Comparison of ENCODE assay signal across 21 cellular contexts in the genomic region with DNA sequence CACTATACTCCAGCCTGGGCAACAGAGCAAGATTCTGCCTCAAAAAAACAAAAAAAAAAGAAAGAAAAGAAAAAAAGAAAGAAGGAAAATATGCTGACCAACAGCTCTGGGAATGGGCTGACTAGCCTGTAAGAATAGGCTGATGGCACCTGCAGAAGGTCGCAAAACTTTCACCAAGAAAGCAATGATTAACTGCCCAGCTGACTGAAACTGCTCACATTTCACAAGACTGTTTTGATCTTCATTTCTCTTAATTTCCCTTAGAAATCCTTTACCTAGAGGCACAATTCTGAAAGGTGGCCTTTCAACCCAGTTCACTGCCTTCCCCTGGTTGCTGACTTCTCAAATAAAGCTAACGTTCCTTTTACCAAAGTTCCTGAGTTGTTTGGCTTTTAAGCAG. TPM values are rescaled to one million over a fixed set of nuclear protein-coding genes. Genes with fewer than 3 reads are reported as not detected.
DNase-seq lines count a peak whose midpoint lies in the region; ATAC-seq and TF ChIP-seq lines count a peak whose summit lies in the region.
"Had no signal": no experiment of that assay in that cellular context is flagged by ENCODE, and none has a peak within 500 bp of the region (broad histone marks: within the 10 kb centered on the region; RNA-seq: fewer than 3 reads in every experiment).

No MANE protein-coding gene starts in this region.

- DNase-seq in hepatocyte (ENCODE audit: low spot score) (no peak), cerebellar nuclear complex (lab: John Stamatoyannopoulos, UW) (no peak)
- DNase-seq in activated CD8-positive, alpha-beta memory T cell treated with anti-CD3 and anti-CD28 coated beads, Interleukin-2, amount 10 ng/mL, durations not matched to agents 7 days and 5 days: no peak
- no peak for DNase-seq in activated naive CD4-positive, alpha-beta T cell treated with anti-CD3 and anti-CD28 coated beads for 36 hours
- DNase-seq: activated CD4-positive, alpha-beta T cell treated with anti-CD3 and anti-CD28 coated beads for 36 hours; activated CD8-positive, alpha-beta memory T cell treated with anti-CD3 and anti-CD28 coated beads, Interleukin-2, amount 50 U/mL, for 48 hours; activated naive CD4-positive, alpha-beta T cell treated with anti-CD3 and anti-CD28 coated beads, Interleukin-2, amount 10 ng/mL, durations not matched to agents 7 days and 5 days; body of pancreas; dermis blood vessel endothelial cell; heart left ventricle; left cardiac atrium; NCI-H82; SIG-M5; small intestine; transverse colon had no signal

- no peaks in the 10 kb centered on the region for H3K79me2 ChIP-seq in hepatocyte

- H3K4me1 Mint-ChIP-seq in activated CD8-positive, alpha-beta memory T cell treated with anti-CD3 and anti-CD28 coated beads, Interleukin-2, amount 10 ng/mL, durations not matched to agents 7 days and 5 days: peaks cover 9% of the 10 kb centered on the region
- H3K4me1 Mint-ChIP-seq in activated naive CD4-positive, alpha-beta T cell treated with anti-CD3 and anti-CD28 coated beads for 36 hours (ENCODE audit: low read depth): peaks cover 10% of the 10 kb centered on the region

- peaks cover 33% of the 10 kb centered on the region for H3K27me3 Mint-ChIP-seq in activated CD8-positive, alpha-beta memory T cell treated with anti-CD3 and anti-CD28 coated beads, Interleukin-2, amount 10 ng/mL, durations not matched to agents 7 days and 5 days
- H3K27me3 Mint-ChIP-seq in activated naive CD4-positive, alpha-beta T cell treated with anti-CD3 and anti-CD28 coated beads for 36 hours (ENCODE audit: low read depth): peaks cover 10% of the 10 kb centered on the region

- H3K9me2 ChIP-seq in hepatocyte (replicated peaks; ENCODE audit: insufficient read depth): no peaks in the 10 kb centered on the region

- H3K36me3 ChIP-seq in hepatocyte (replicated peaks; ENCODE audit: insufficient read depth, low read depth): no peaks in the 10 kb centered on the region
- peaks cover 0 to 5% (median 0%) of the 10 kb centered on the region in 3 donors for H3K36me3 ChIP-seq in skeletal muscle tissue (ENCODE audit: control insufficient read depth in 3 of 3, insufficient read depth in 3 of 3, low read length in 3 of 3)
- H3K36me3 ChIP-seq: heart left ventricle, transverse colon had no signal

- H3K27ac ChIP-seq in hepatocyte (peak overlapping the region; percentile 55), skeletal muscle tissue (ENCODE audit: low read depth, low read length) (peak overlapping the region; percentile 80)
- H3K27ac ChIP-seq: body of pancreas, heart left ventricle, transverse colon had no signal

- H3K4me2 ChIP-seq in hepatocyte: no peak overlapping the region

- H4K20me1 ChIP-seq in hepatocyte (ENCODE audit: insufficient read depth, poor library complexity, severe bottlenecking): no peaks in the 10 kb centered on the region

- no peak overlapping the region for H3K4me3 Mint-ChIP-seq in activated CD8-positive, alpha-beta memory T cell treated with anti-CD3 and anti-CD28 coated beads, Interleukin-2, amount 10 ng/mL, durations not matched to agents 7 days and 5 days
- no peak overlapping the region for H3K4me3 Mint-ChIP-seq in activated naive CD4-positive, alpha-beta T cell treated with anti-CD3 and anti-CD28 coated beads for 36 hours
- H3K4me3 Mint-ChIP-seq: activated CD4-positive, alpha-beta T cell treated with anti-CD3 and anti-CD28 coated beads for 36 hours; activated naive CD4-positive, alpha-beta T cell treated with anti-CD3 and anti-CD28 coated beads, Interleukin-2, amount 10 ng/mL, durations not matched to agents 7 days and 5 days; stimulated activated effector memory CD8-positive, alpha-beta T cell treated with anti-CD3 and anti-CD28 coated beads, Interleukin-12 subunit alpha, Interleukin-12 subunit beta, amount 100 ng/mL, for 72 hours had no signal

- CTCF ChIA-PET in activated CD8-positive, alpha-beta memory T cell treated with anti-CD3 and anti-CD28 coated beads, Interleukin-2, amount 10 ng/mL, durations not matched to agents 7 days and 5 days (lab: Charles Lee): interaction anchor here (0.6 kb wide), 1 partner anchor 588 kb away, joined by 3 read pairs; no protein-coding TSS in a partner anchor
- CTCF ChIA-PET in activated naive CD4-positive, alpha-beta T cell treated with anti-CD3 and anti-CD28 coated beads for 36 hours (lab: Charles Lee): interaction anchor here (0.7 kb wide), 1 partner anchor 33 kb away, joined by 3 read pairs; no protein-coding TSS in a partner anchor

- no peak overlapping the region for H3K27ac Mint-ChIP-seq in activated CD8-positive, alpha-beta memory T cell treated with anti-CD3 and anti-CD28 coated beads, Interleukin-2, amount 10 ng/mL, durations not matched to agents 7 days and 5 days
- H3K27ac Mint-ChIP-seq in activated naive CD4-positive, alpha-beta T cell treated with anti-CD3 and anti-CD28 coated beads for 36 hours: no peak overlapping the region
- H3K27ac Mint-ChIP-seq: activated CD4-positive, alpha-beta T cell treated with anti-CD3 and anti-CD28 coated beads for 36 hours; activated naive CD4-positive, alpha-beta T cell treated with anti-CD3 and anti-CD28 coated beads, Interleukin-2, amount 10 ng/mL, durations not matched to agents 7 days and 5 days; stimulated activated effector memory CD8-positive, alpha-beta T cell treated with anti-CD3 and anti-CD28 coated beads, Interleukin-12 subunit alpha, Interleukin-12 subunit beta, amount 100 ng/mL, for 72 hours had no signal

- WGBS in hepatocyte (ENCODE audit: low lambda C conversion rate, missing lambda C conversion rate): 51% methylated on average over 2 of the region's 2 CpGs

- H3K9me3 ChIP-seq in hepatocyte (ENCODE audit: low read depth) (no peaks in the 10 kb centered on the region), skeletal muscle tissue (ENCODE audit: control insufficient read depth in 3 of 3, low read length in 3 of 3) (no peaks in the 10 kb centered on the region)
- H3K9me3 ChIP-seq: body of pancreas, heart left ventricle, transverse colon had no signal

- TF ChIP-seq CTCF in hepatocyte (IDR thresholded peaks at IDR 0.05; ENCODE audit: poor library complexity): no peak

- H2AFZ ChIP-seq in hepatocyte: no peak overlapping the region

- ATAC-seq in GM21447 (IDR thresholded peaks at IDR 0.05; ENCODE audit: unreplicated experiment): peak; percentile 51
- ATAC-seq in HG03354 (IDR thresholded peaks at IDR 0.05; ENCODE audit: poor library complexity, severe bottlenecking, unreplicated experiment): peak; percentile 71
- no peak for ATAC-seq in HG03097 (IDR thresholded peaks at IDR 0.05; ENCODE audit: low FRiP score, unreplicated experiment)
- ATAC-seq in activated CD8-positive, alpha-beta memory T cell treated with anti-CD3 and anti-CD28 coated beads, Interleukin-2, amount 10 ng/mL, durations not matched to agents 7 days and 5 days: no peak
- ATAC-seq: activated CD4-positive, alpha-beta T cell treated with anti-CD3 and anti-CD28 coated beads for 36 hours; body of pancreas; esophagus mucosa; heart left ventricle; left cardiac atrium; stimulated activated effector memory CD8-positive, alpha-beta T cell treated with anti-CD3 and anti-CD28 coated beads, Interleukin-12 subunit alpha, Interleukin-12 subunit beta, amount 100 ng/mL, for 72 hours had no signal

- H3K4me3 ChIP-seq in hepatocyte: no peak overlapping the region
- no peak overlapping the region for H3K4me3 ChIP-seq in skeletal muscle tissue (ENCODE audit: low read length in 3 of 3)
- H3K4me3 ChIP-seq: body of pancreas, heart left ventricle, transverse colon had no signal

- no peaks in the 10 kb centered on the region for H3K9me3 Mint-ChIP-seq in activated CD8-positive, alpha-beta memory T cell treated with anti-CD3 and anti-CD28 coated beads, Interleukin-2, amount 10 ng/mL, durations not matched to agents 7 days and 5 days (ENCODE audit: low read depth)
- H3K9me3 Mint-ChIP-seq in activated naive CD4-positive, alpha-beta T cell treated with anti-CD3 and anti-CD28 coated beads for 36 hours: no peaks in the 10 kb centered on the region
- H3K9me3 Mint-ChIP-seq: activated naive CD4-positive, alpha-beta T cell treated with anti-CD3 and anti-CD28 coated beads, Interleukin-2, amount 10 ng/mL, durations not matched to agents 7 days and 5 days; stimulated activated effector memory CD8-positive, alpha-beta T cell treated with anti-CD3 and anti-CD28 coated beads, Interleukin-12 subunit alpha, Interleukin-12 subunit beta, amount 100 ng/mL, for 72 hours had no signal

- no peaks in the 10 kb centered on the region for H3K36me3 Mint-ChIP-seq in activated CD8-positive, alpha-beta memory T cell treated with anti-CD3 and anti-CD28 coated beads, Interleukin-2, amount 10 ng/mL, durations not matched to agents 7 days and 5 days
- no peaks in the 10 kb centered on the region for H3K36me3 Mint-ChIP-seq in activated naive CD4-positive, alpha-beta T cell treated with anti-CD3 and anti-CD28 coated beads for 36 hours (ENCODE audit: low read depth)
- H3K36me3 Mint-ChIP-seq: activated naive CD4-positive, alpha-beta T cell treated with anti-CD3 and anti-CD28 coated beads, Interleukin-2, amount 10 ng/mL, durations not matched to agents 7 days and 5 days; stimulated activated effector memory CD8-positive, alpha-beta T cell treated with anti-CD3 and anti-CD28 coated beads, Interleukin-12 subunit alpha, Interleukin-12 subunit beta, amount 100 ng/mL, for 72 hours had no signal

- peak overlapping the region in 1 of 3 donors; percentile 2 for H3K9ac ChIP-seq in skeletal muscle tissue (ENCODE audit: low read depth in 1 of 3, low read length in 3 of 3)

- intact Hi-C loops in activated naive CD4-positive, alpha-beta T cell treated with anti-CD3 and anti-CD28 coated beads for 36 hours (cut with micrococcal nuclease): no loop called here

- H3K27me3 ChIP-seq in hepatocyte (no peaks in the 10 kb centered on the region), skeletal muscle tissue (ENCODE audit: control insufficient read depth in 3 of 3, insufficient read depth in 3 of 3, low read length in 3 of 3) (no peaks in the 10 kb centered on the region)
- H3K27me3 ChIP-seq: body of pancreas, heart left ventricle had no signal

- H3K4me1 ChIP-seq in hepatocyte (ENCODE audit: insufficient read depth): peaks cover 11% of the 10 kb centered on the region
- peaks cover 38 to 68% (median 51%) of the 10 kb centered on the region in 3 donors for H3K4me1 ChIP-seq in skeletal muscle tissue (ENCODE audit: control insufficient read depth in 3 of 3, insufficient read depth in 3 of 3, low read length in 3 of 3)
- H3K4me1 ChIP-seq: body of pancreas, transverse colon had no signal

RNA-seq across cellular contexts. Expression of a gene that starts 12.4 kb away (rescaled TPM):
- total RNA-seq in hepatocyte (0.08 and 0.60 TPM in 2 replicates), skeletal muscle tissue (45.4 TPM)
- 0.34 TPM in 1 of 2 replicates, not detected in the other for polyA plus RNA-seq in hepatocyte
- not detected for total RNA-seq in activated CD8-positive, alpha-beta memory T cell treated with anti-CD3 and anti-CD28 coated beads, Interleukin-2, amount 10 ng/mL, durations not matched to agents 7 days and 5 days
- total RNA-seq in activated naive CD4-positive, alpha-beta T cell treated with anti-CD3 and anti-CD28 coated beads for 36 hours: not detected
- total RNA-seq: activated CD4-positive, alpha-beta T cell treated with anti-CD3 and anti-CD28 coated beads for 36 hours; esophagus mucosa; transverse colon had no signal

RNA-seq across cellular contexts. Expression of a gene that starts 51.9 kb away (rescaled TPM):
- total RNA-seq in hepatocyte (41.1 and 41.3 TPM in 2 replicates), skeletal muscle tissue (13.0 TPM)
- 24.3 and 34.2 TPM in 2 replicates for polyA plus RNA-seq in hepatocyte
- total RNA-seq in activated CD8-positive, alpha-beta memory T cell treated with anti-CD3 and anti-CD28 coated beads, Interleukin-2, amount 10 ng/mL, durations not matched to agents 7 days and 5 days: 10 to 100 TPM; 19.3 to 25.0 TPM
- 10 to 100 TPM; 23.0 to 25.4 TPM for total RNA-seq in activated naive CD4-positive, alpha-beta T cell treated with anti-CD3 and anti-CD28 coated beads for 36 hours

Comparison
In these comparisons a context has a peak if more than half of its experiments do, and no peak if none do; other contexts are left out.
1. ATAC-seq: peak in GM21447 (single experiment) and HG03354 (single experiment); none in HG03097 (single experiment) and activated CD8-positive, alpha-beta memory T cell treated with anti-CD3 and anti-CD28 coated beads, Interleukin-2, amount 10 ng/mL, durations not matched to agents 7 days and 5 days (single experiment).
2. RNA of a gene that starts 12.4 kb away (total RNA-seq): 45.4 TPM in skeletal muscle tissue (single experiment); 0.08 to 0.60 TPM in hepatocyte, not detected in activated CD8-positive, alpha-beta memory T cell treated with anti-CD3 and anti-CD28 coated beads, Interleukin-2, amount 10 ng/mL, durations not matched to agents 7 days and 5 days and not detected in activated naive CD4-positive, alpha-beta T cell treated with anti-CD3 and anti-CD28 coated beads for 36 hours; every median in the first group is over 10 times any median in the second.